Comparison of ENCODE assay signal across 8 cellular contexts in genomic region chr12:113359133-113359938, GRCh38.
DNase-seq lines count a peak whose midpoint lies in the region; ATAC-seq and TF ChIP-seq lines count a peak whose summit lies in the region.

No MANE protein-coding gene starts in this region.

- no peaks in the 10 kb centered on the region for H3K27me3 ChIP-seq in neuron (ENCODE audit: insufficient read depth, low read length)

- H3K4me3 ChIP-seq in fibroblast of pulmonary artery (replicated peaks; ENCODE audit: low read depth, low read length): peak overlapping the region; percentile 90
- peak overlapping the region; percentile 94 for H3K4me3 ChIP-seq in neuron (ENCODE audit: low read length)

- no peak for TF ChIP-seq CTCF in 22Rv1 (IDR thresholded peaks at IDR 0.05)
- TF ChIP-seq CTCF in VCaP (conservative IDR thresholded peaks at IDR 0.05): no peak
- no peak for TF ChIP-seq CTCF in fibroblast of pulmonary artery (IDR thresholded peaks at IDR 0.05; ENCODE audit: low read length, missing control alignments)

- peaks cover 9% of the 10 kb centered on the region for H3K4me1 ChIP-seq in neuron (ENCODE audit: insufficient read depth, low read length)

- H2AFZ ChIP-seq in neuron (ENCODE audit: low read depth, low read length): peak overlapping the region; percentile 84

- no peaks in the 10 kb centered on the region for H3K9me3 ChIP-seq in neuron (ENCODE audit: low read length)

- peaks cover 5% of the 10 kb centered on the region for H3K36me3 ChIP-seq in neuron (ENCODE audit: insufficient read depth, low read length)

- ATAC-seq in GM21447 (IDR thresholded peaks at IDR 0.05; ENCODE audit: unreplicated experiment) (peak; percentile 3), GM21825 (IDR thresholded peaks at IDR 0.05; ENCODE audit: unreplicated experiment) (no peak), HG02763 (IDR thresholded peaks at IDR 0.05; ENCODE audit: unreplicated experiment) (no peak)

- DNase-seq in fibroblast of pulmonary artery (ENCODE audit: low read depth): peak; percentile 36
- DNase-seq in NCI-H345 treated with DMSO at 0.1 percent for 48 hours (lab: John Stamatoyannopoulos, UW; ENCODE audit: unreplicated experiment): no peak

- H3K27ac ChIP-seq in 22Rv1 (peak overlapping the region; percentile 49), VCaP (peak overlapping the region; percentile 86)
